Comparison of ENCODE assay signal across 8 cellular contexts in the genomic region with DNA sequence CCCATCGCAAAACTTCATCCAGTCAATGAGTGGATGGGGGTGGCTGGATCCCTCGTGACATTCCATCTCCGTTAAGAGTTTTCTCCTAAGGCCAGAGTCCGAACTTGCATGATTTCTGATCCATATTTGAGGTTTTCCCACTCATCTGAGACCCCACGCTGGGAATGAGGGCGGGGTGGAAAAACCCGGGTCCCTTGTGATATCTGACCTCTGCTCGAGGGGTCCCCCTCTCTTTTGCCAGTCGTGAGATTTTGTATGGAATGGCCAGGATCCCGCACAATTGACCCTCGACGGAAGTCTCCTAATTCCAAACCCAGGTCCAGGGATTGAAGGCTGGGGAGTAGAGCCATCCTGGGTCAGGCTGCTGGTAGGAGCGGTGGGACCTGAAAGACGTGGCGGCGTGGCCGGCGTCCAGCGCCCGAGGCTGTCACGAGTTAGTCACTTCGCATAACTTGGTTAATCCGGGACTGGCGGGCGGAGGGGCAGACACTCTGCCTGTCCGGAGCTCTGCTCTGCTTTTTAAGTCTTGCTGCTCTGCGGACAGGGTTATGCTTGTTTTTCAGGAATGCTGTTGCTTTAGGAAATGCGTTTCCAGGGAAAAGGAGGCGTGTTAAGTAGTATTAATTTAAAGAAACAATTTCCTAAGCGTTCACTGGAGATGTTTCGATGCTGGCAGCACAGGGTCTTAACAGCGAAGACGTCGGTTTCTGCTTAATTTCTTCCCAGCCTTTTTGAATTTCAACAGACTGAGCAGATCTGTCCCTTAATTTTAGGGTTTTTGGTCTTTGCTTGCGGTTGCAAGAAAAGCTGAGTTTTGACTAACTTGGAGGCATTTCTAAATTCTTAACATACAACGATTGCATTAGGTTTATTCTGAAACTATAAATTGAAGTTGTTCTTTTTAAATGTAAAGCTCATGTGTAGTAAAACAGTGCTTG. TPM values are rescaled to one million over a fixed set of nuclear protein-coding genes. Genes with fewer than 3 reads are reported as not detected.
DNase-seq lines count a peak whose midpoint lies in the region; ATAC-seq and TF ChIP-seq lines count a peak whose summit lies in the region.

No MANE protein-coding gene starts in this region.

- peak overlapping the region; percentile 96 to 98 for H3K27ac ChIP-seq in ascending aorta
- peak overlapping the region; percentile 95 to 98 for H3K27ac ChIP-seq in right atrium auricular region

- TF ChIP-seq CTCF in ascending aorta (IDR thresholded peaks at IDR 0.05) (no peak), right atrium auricular region (IDR thresholded peaks at IDR 0.05) (no peak), progenitor cell of endocrine pancreas (IDR thresholded peaks at IDR 0.05; ENCODE audit: unreplicated experiment) (no peak)

- ATAC-seq in HG03045 (IDR thresholded peaks at IDR 0.05; ENCODE audit: unreplicated experiment): peak; percentile 31

- H3K27ac Mint-ChIP-seq in progenitor cell of endocrine pancreas: peak overlapping the region; percentile 99

- no peaks in the 10 kb centered on the region for H3K9me3 ChIP-seq in ascending aorta
- no peaks in the 10 kb centered on the region for H3K9me3 ChIP-seq in right atrium auricular region

- H3K4me1 Mint-ChIP-seq in progenitor cell of endocrine pancreas (ENCODE audit: low read depth): peaks cover 29% of the 10 kb centered on the region

- H3K36me3 ChIP-seq in ascending aorta (no peaks in the 10 kb centered on the region), right atrium auricular region (no peaks in the 10 kb centered on the region)

- DNase-seq in DMS53 (lab: John Stamatoyannopoulos, UW) (peak; percentile 41), DMS53 treated with DMSO at 0.1 percent for 48 hours (lab: John Stamatoyannopoulos, UW; ENCODE audit: unreplicated experiment) (no peak), SK-N-DZ (ENCODE audit: low spot score) (peak; percentile 28), ascending aorta (ENCODE audit: low spot score in 2 of 2) (peak; percentile 39 to 94), right atrium auricular region (ENCODE audit: low spot score) (peak; percentile 92), progenitor cell of endocrine pancreas (ENCODE audit: low spot score, unreplicated experiment) (peak; percentile 30), NCI-H2171 (lab: John Stamatoyannopoulos, UW) (no peak)

- no peaks in the 10 kb centered on the region for H3K9me3 Mint-ChIP-seq in progenitor cell of endocrine pancreas (ENCODE audit: low read depth)

- peaks cover 5 to 29% of the 10 kb centered on the region in 2 donors for H3K4me1 ChIP-seq in ascending aorta
- peaks cover 0 to 61% of the 10 kb centered on the region in 2 donors for H3K4me1 ChIP-seq in right atrium auricular region

- H3K4me3 Mint-ChIP-seq in progenitor cell of endocrine pancreas (ENCODE audit: low read depth): peak overlapping the region; percentile 98

- no peaks in the 10 kb centered on the region for H3K27me3 Mint-ChIP-seq in progenitor cell of endocrine pancreas

- intact Hi-C loops in ascending aorta (cut with DNase I): loop anchor here (1.0 kb wide), 1 partner anchor 251 kb away; the partner anchor contains the start of genes EPM2AIP1 and MLH1

- H3K36me3 Mint-ChIP-seq in progenitor cell of endocrine pancreas (ENCODE audit: insufficient read depth): no peaks in the 10 kb centered on the region

- H3K27me3 ChIP-seq in ascending aorta: no peaks in the 10 kb centered on the region
- no peaks in the 10 kb centered on the region for H3K27me3 ChIP-seq in right atrium auricular region

- peak overlapping the region; percentile 80 to 93 for H3K4me3 ChIP-seq in ascending aorta
- H3K4me3 ChIP-seq in right atrium auricular region: peak overlapping the region; percentile 85 to 90

RNA-seq across cellular contexts. Expression of gene GOLGA4, which starts 1.0 kb away (rescaled TPM):
- 9.3 and 11.5 TPM in 2 replicates for polyA plus RNA-seq in SK-N-DZ (2014; cell fraction: cytosol; rRNA removed)
- 11.8 and 13.2 TPM in 2 replicates for polyA plus RNA-seq in SK-N-DZ (2014; cell fraction: nucleus; rRNA removed)
- total RNA-seq in ascending aorta (45.9 TPM), right atrium auricular region (100 to 1,000 TPM in 1 of 2 donors, 10 to 100 TPM in 1; 96.3 to 144 TPM), progenitor cell of endocrine pancreas (49.9 and 52.4 TPM in 2 replicates)

Comparison
In these comparisons a context has a peak if more than half of its experiments do, and no peak if none do; other contexts are left out.
1. DNase-seq: peak in DMS53 (single experiment), SK-N-DZ (single experiment), ascending aorta (2 of 2), right atrium auricular region (single experiment) and progenitor cell of endocrine pancreas (single experiment); none in DMS53 treated with DMSO at 0.1 percent for 48 hours (single experiment) and NCI-H2171 (single experiment).